Comparison of ENCODE assay signal across 8 cellular contexts in genomic region chr12:54207539-54208267, GRCh38. TPM values are rescaled to one million over a fixed set of nuclear protein-coding genes. Genes with fewer than 3 reads are reported as not detected.
A peak's percentile ranks its signal among the peaks of the same experiment; 100 is the strongest.
DNase-seq lines count a peak whose midpoint lies in the region; ATAC-seq and TF ChIP-seq lines count a peak whose summit lies in the region.

No MANE protein-coding gene starts in this region.

- no peaks in the 10 kb centered on the region for H3K36me3 ChIP-seq in heart right ventricle

- no peaks in the 10 kb centered on the region for H3K36me3 Mint-ChIP-seq in IgD-negative memory B cell

- H3K4me1 Mint-ChIP-seq in IgD-negative memory B cell = peaks cover 0 to 4% (median 2%) of the 10 kb centered on the region in 3 donors

- H3K4me1 ChIP-seq in heart right ventricle = no peaks in the 10 kb centered on the region

- H3K27ac Mint-ChIP-seq in IgD-negative memory B cell = peak overlapping the region in 2 of 3 donors; percentile 4 to 20

- no peak overlapping the region for H3K4me3 Mint-ChIP-seq in IgD-negative memory B cell

- H3K4me3 ChIP-seq in heart right ventricle (no peak overlapping the region), retinal pigment epithelial cell (ENCODE audit: low read length) (no peak overlapping the region)

- no peak overlapping the region for H3K27ac ChIP-seq in heart right ventricle

- peaks cover 14% of the 10 kb centered on the region for H3K27me3 Mint-ChIP-seq in IgD-negative memory B cell

- DNase-seq in AG08396 (ENCODE audit: low spot score) = peak; percentile 71
- peak; percentile 17 for DNase-seq in SHP77 treated with DMSO at 0.1 percent for 48 hours (lab: John Stamatoyannopoulos, UW)
- peak; percentile 83 for DNase-seq in activated naive CD4-positive, alpha-beta T cell treated with Interleukin-2 at 50 U/mL for 16 hours
- peak; percentile 45 to 70 for DNase-seq in heart right ventricle
- no peak for DNase-seq in retinal pigment epithelial cell (ENCODE audit: low read depth)
- no peak for DNase-seq in cerebellar nuclear complex (lab: John Stamatoyannopoulos, UW)

- ATAC-seq in GM18517 (IDR thresholded peaks at IDR 0.05; ENCODE audit: unreplicated experiment) (peak; percentile 59), heart right ventricle (peak; percentile 53 to 81 (median 72))

- WGBS in heart right ventricle, 2 donors = 33 to 37% methylated on average over 16 of the region's 16 CpGs

- peaks cover 4 to 93% (median 61%) of the 10 kb centered on the region in 7 donors for H3K27me3 ChIP-seq in heart right ventricle

- TF ChIP-seq CTCF in heart right ventricle (IDR thresholded peaks at IDR 0.05) (peak; percentile 64 to 91 (median 86)), retinal pigment epithelial cell (conservative IDR thresholded peaks at IDR 0.05; ENCODE audit: low read depth, low read length) (peak; percentile 97)

- no peaks in the 10 kb centered on the region for H3K9me3 Mint-ChIP-seq in IgD-negative memory B cell

- H3K9me3 ChIP-seq in heart right ventricle = no peaks in the 10 kb centered on the region

- intact Hi-C loops in heart right ventricle (cut with DNase I) = loop anchor here in 4 of 10 donors (2.0 to 10.0 kb wide), 4 partner anchors 200 to 503 kb away; partner anchors contain the start of gene HOXC8 (in 1 of the 4)

RNA-seq across cellular contexts. Expression of gene SMUG1, which starts 18.9 kb away (rescaled TPM):
- polyA plus RNA-seq in IgD-negative memory B cell = 32.3 TPM
- total RNA-seq in heart right ventricle = 10 to 100 TPM in 9 of 10 donors, 1 to 10 TPM in 1; 8.8 to 20.7 (median 13.8) TPM
- 10 to 100 TPM; 16.2 to 28.8 TPM for polyA plus RNA-seq in heart right ventricle

Comparison
In these comparisons a context has a peak if more than half of its experiments do, and no peak if none do; other contexts are left out.
1. DNase-seq: peak in AG08396 (single experiment), SHP77 treated with DMSO at 0.1 percent for 48 hours (single experiment), activated naive CD4-positive, alpha-beta T cell treated with Interleukin-2 at 50 U/mL for 16 hours (single experiment) and heart right ventricle (2 of 2); none in retinal pigment epithelial cell (single experiment) and cerebellar nuclear complex (0 of 2).